8 cellular contexts compared by ENCODE assay signal in genomic region chr19:9140159-9140874, GRCh38. TPM values are rescaled to one million over a fixed set of nuclear protein-coding genes. Genes with fewer than 3 reads are reported as not detected.
DNase-seq lines count a peak whose midpoint lies in the region; ATAC-seq lines count a peak whose summit lies in the region.

TSS of gene ZNF317 (plus strand) at chr19:9140397. CDS start at chr19:9156017, 15,620 bp downstream.

- DNase-seq in AG08395 (ENCODE audit: low spot score): peak; percentile 93
- DNase-seq in NCI-H446 (lab: John Stamatoyannopoulos, UW): peak; percentile 94 to 95
- DNase-seq in activated CD4-positive, CD25-positive, alpha-beta regulatory T cell treated with anti-CD3 and anti-CD28 coated beads, Interleukin-2, amount 50 U/mL, for 16 hours (ENCODE audit: low read depth, low spot score): peak; percentile 84
- peak; percentile 88 for DNase-seq in cerebellum (ENCODE audit: low spot score)
- peak; percentile 95 for DNase-seq in islet precursor cell
- peak; percentile 80 to 87 (median 83) for DNase-seq in stimulated activated CD4-positive, alpha-beta T cell treated with anti-CD3 and anti-CD28 coated beads, Interleukin-12 subunit alpha, Interleukin-12 subunit beta, amount 100 ng/mL, for 48 hours (ENCODE audit: low read depth in 2 of 3, low spot score in 1 of 3)

- ATAC-seq in GM19023 (IDR thresholded peaks at IDR 0.05; ENCODE audit: unreplicated experiment) (peak; percentile 93), HG03280 (IDR thresholded peaks at IDR 0.05; ENCODE audit: unreplicated experiment) (peak; percentile 97)

RNA-seq across cellular contexts. Expression of gene ZNF317, which starts in this region (rescaled TPM):
- total RNA-seq in cerebellum: 18.3 TPM

Comparison
In these comparisons a context has a peak if more than half of its experiments do, and no peak if none do; other contexts are left out.
1. Peak in every context shown above with its lines: DNase-seq and ATAC-seq.